In the genomic region with DNA sequence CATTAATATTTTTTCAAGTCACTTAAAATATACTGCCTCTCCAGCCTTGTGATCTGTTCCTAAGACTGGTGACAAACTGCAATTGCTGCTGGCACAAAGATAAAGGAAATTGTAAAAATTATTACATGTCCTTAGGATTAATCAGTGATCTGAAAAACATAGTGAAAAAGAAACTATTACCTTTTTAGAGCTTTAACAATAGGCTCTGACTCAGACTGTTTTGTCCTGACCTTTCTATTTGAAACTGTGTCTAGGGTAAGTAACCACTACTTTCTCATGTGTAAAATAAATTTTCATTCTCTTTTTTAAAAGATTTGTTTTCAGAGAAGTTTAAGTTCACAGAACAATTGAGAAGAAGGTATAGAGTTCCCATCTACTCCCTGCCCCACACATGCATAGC, we compare ENCODE assay signal across 28 cellular contexts.
"Had no signal": no experiment of that assay in that cellular context is flagged by ENCODE, and none has a peak within 500 bp of the region (broad histone marks: within the 10 kb centered on the region; RNA-seq: fewer than 3 reads in every experiment).

No MANE protein-coding gene starts in this region.

- H3K4me1 Mint-ChIP-seq: activated CD4-positive, alpha-beta memory T cell treated with anti-CD3 and anti-CD28 coated beads, Interleukin-2, amount 10 ng/mL, durations not matched to agents 7 days and 5 days; activated naive CD4-positive, alpha-beta T cell treated with anti-CD3 and anti-CD28 coated beads, Interleukin-2, amount 10 ng/mL, durations not matched to agents 7 days and 5 days; T-cell had no signal

- H3K36me3 Mint-ChIP-seq: activated naive CD4-positive, alpha-beta T cell treated with anti-CD3 and anti-CD28 coated beads, Interleukin-2, amount 10 ng/mL, durations not matched to agents 7 days and 5 days; activated naive CD8-positive, alpha-beta T cell treated with anti-CD3 and anti-CD28 coated beads for 36 hours; T-cell had no signal

- H3K9me3 Mint-ChIP-seq: activated CD4-positive, alpha-beta memory T cell treated with anti-CD3 and anti-CD28 coated beads, Interleukin-2, amount 10 ng/mL, durations not matched to agents 7 days and 5 days; activated naive CD4-positive, alpha-beta T cell treated with anti-CD3 and anti-CD28 coated beads, Interleukin-2, amount 10 ng/mL, durations not matched to agents 7 days and 5 days; activated naive CD8-positive, alpha-beta T cell treated with anti-CD3 and anti-CD28 coated beads for 36 hours; activated T-helper 2 cell treated with anti-CD3 and anti-CD28 coated beads, Interferon-gamma antibody, Interleukin-2, Interleukin-4, amounts not matched to agents 10 μg/mL and 5 μg/mL and 100 μg/mL, durations not matched to agents 14 hours and 24 hours and 36 hours; T-cell had no signal

- FAIRE-seq: colon, TTC549 had no signal

- H3K27ac Mint-ChIP-seq: activated CD4-positive, alpha-beta memory T cell treated with anti-CD3 and anti-CD28 coated beads, Interleukin-2, amount 10 ng/mL, durations not matched to agents 7 days and 5 days; activated naive CD4-positive, alpha-beta T cell treated with anti-CD3 and anti-CD28 coated beads, Interleukin-2, amount 10 ng/mL, durations not matched to agents 7 days and 5 days; activated naive CD8-positive, alpha-beta T cell treated with anti-CD3 and anti-CD28 coated beads for 36 hours; activated T-helper 2 cell treated with anti-CD3 and anti-CD28 coated beads, Interferon-gamma antibody, Interleukin-2, Interleukin-4, amounts not matched to agents 10 μg/mL and 5 μg/mL and 100 μg/mL, durations not matched to agents 14 hours and 24 hours and 36 hours; T-cell had no signal

- DNase-seq: activated CD4-positive, alpha-beta memory T cell treated with anti-CD3 and anti-CD28 coated beads, Interleukin-2, amount 10 ng/mL, durations not matched to agents 7 days and 5 days; activated CD4-positive, alpha-beta T cell treated with anti-CD3 and anti-CD28 coated beads, Interleukin-2, amount 50 U/mL, for 1 hour; activated CD4-positive, CD25-positive, alpha-beta regulatory T cell; activated gamma-delta T cell treated with Interleukin-2 at 50 U/mL for 16 hours; activated naive CD4-positive, alpha-beta T cell treated with anti-CD3 and anti-CD28 coated beads, Interleukin-2, amount 10 ng/mL, durations not matched to agents 7 days and 5 days; activated naive CD8-positive, alpha-beta T cell treated with anti-CD3 and anti-CD28 coated beads for 36 hours; activated T-cell treated with anti-CD3 and anti-CD28 coated beads for 4 hours; activated T-cell treated with anti-CD3 and anti-CD28 coated beads, Interleukin-2, amount 50 U/mL, for 48 hours; anterior cingulate cortex; cerebellar nuclear complex; MG63; MV-4-11; NCI-H1092 treated with DMSO at 0.1 percent for 48 hours; NCI-H1417 treated with DMSO at 0.1 percent for 48 hours; NCI-H1694; NCI-H2029 treated with DMSO at 0.1 percent for 48 hours; NCI-H2171; NCI-H2227 treated with DMSO at 0.1 percent for 48 hours; NCI-H446 treated with DMSO at 0.1 percent for 48 hours; NCI-H524 treated with DMSO at 0.1 percent for 48 hours; NCI-H774; Peyer's patch; T-cell; T-helper 2 cell; T1000 had no signal

- H3K27me3 Mint-ChIP-seq: activated CD4-positive, alpha-beta memory T cell treated with anti-CD3 and anti-CD28 coated beads, Interleukin-2, amount 10 ng/mL, durations not matched to agents 7 days and 5 days; activated naive CD4-positive, alpha-beta T cell treated with anti-CD3 and anti-CD28 coated beads, Interleukin-2, amount 10 ng/mL, durations not matched to agents 7 days and 5 days; activated naive CD8-positive, alpha-beta T cell treated with anti-CD3 and anti-CD28 coated beads for 36 hours; T-cell had no signal

- ATAC-seq: T-cell had no signal

- H3K4me3 Mint-ChIP-seq: activated CD4-positive, alpha-beta memory T cell treated with anti-CD3 and anti-CD28 coated beads, Interleukin-2, amount 10 ng/mL, durations not matched to agents 7 days and 5 days; activated naive CD4-positive, alpha-beta T cell treated with anti-CD3 and anti-CD28 coated beads, Interleukin-2, amount 10 ng/mL, durations not matched to agents 7 days and 5 days; activated naive CD8-positive, alpha-beta T cell treated with anti-CD3 and anti-CD28 coated beads for 36 hours; T-cell had no signal
